Comparison of ENCODE assay signal across 8 cellular contexts in the genomic region with DNA sequence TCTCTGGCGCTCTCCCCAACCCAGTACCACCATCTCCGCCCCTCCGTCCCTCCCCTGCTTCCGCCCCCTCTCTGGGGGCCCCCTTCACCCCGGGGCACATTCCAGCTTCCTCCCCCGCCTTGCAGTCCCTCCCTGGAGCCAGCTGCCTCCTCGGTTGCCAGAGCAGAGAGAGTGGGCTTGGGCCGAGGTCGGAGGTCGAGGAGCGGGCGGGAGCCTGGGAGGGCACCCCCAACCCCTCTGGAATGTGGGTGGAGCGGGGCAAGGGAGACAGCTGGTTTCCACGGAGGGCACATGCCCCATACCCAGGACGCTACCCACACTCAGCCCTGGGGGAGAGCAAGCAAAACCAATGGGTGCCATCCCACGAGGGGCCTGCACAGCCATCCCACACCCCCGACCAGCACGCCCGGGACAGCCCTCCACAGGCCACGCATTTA. TPM values are rescaled to one million over a fixed set of nuclear protein-coding genes. Genes with fewer than 3 reads are reported as not detected.
DNase-seq lines count a peak whose midpoint lies in the region; ATAC-seq and TF ChIP-seq lines count a peak whose summit lies in the region.

No MANE protein-coding gene starts in this region.

- no peaks in the 10 kb centered on the region for H3K9me3 ChIP-seq in esophagus squamous epithelium

- TF ChIP-seq CTCF in Calu3 (IDR thresholded peaks at IDR 0.05; ENCODE audit: unreplicated experiment) = no peak
- no peak for TF ChIP-seq CTCF in esophagus squamous epithelium (IDR thresholded peaks at IDR 0.05)
- no peak for TF ChIP-seq CTCF in progenitor cell of endocrine pancreas (IDR thresholded peaks at IDR 0.05; ENCODE audit: unreplicated experiment)

- H3K36me3 ChIP-seq in esophagus squamous epithelium = peaks cover 0 to 9% (median 0%) of the 10 kb centered on the region in 3 donors

- BruUV-seq in Calu3 (replicated peaks; lab: Mats Ljungman, UMichigan) = no TSS peak

- peak overlapping the region; percentile 90 for H3K4me3 Mint-ChIP-seq in Calu3 (ENCODE audit: low read depth, unreplicated experiment)
- no peak overlapping the region for H3K4me3 Mint-ChIP-seq in progenitor cell of endocrine pancreas (ENCODE audit: low read depth)

- DNase-seq in Calu3 = no peak
- DNase-seq in RPMI7951 (ENCODE audit: low read depth) = peak; percentile 63
- no peak for DNase-seq in esophagus squamous epithelium (lab: John Stamatoyannopoulos, UW)
- DNase-seq in progenitor cell of endocrine pancreas (ENCODE audit: low spot score, unreplicated experiment) = no peak
- DNase-seq in NCI-H1105 treated with DMSO at 0.1 percent for 48 hours (lab: John Stamatoyannopoulos, UW) = no peak
- DNase-seq in stimulated activated naive CD4-positive, alpha-beta T cell treated with Interleukin-2 at 50 U/mL for 16 hours (lab: John Stamatoyannopoulos, UW) = no peak

- H3K27me3 Mint-ChIP-seq in Calu3 (ENCODE audit: unreplicated experiment) (no peaks in the 10 kb centered on the region), progenitor cell of endocrine pancreas (peaks cover 5% of the 10 kb centered on the region)

- no peak for TF ChIP-seq POLR2A in esophagus squamous epithelium (IDR thresholded peaks at IDR 0.05)

- ATAC-seq in GM21619 (IDR thresholded peaks at IDR 0.05; ENCODE audit: unreplicated experiment) = no peak
- ATAC-seq in HG03139 (IDR thresholded peaks at IDR 0.05; ENCODE audit: unreplicated experiment) = no peak

- peaks cover 79% of the 10 kb centered on the region for H3K36me3 Mint-ChIP-seq in Calu3 (ENCODE audit: insufficient read depth, unreplicated experiment)
- peaks cover 2% of the 10 kb centered on the region for H3K36me3 Mint-ChIP-seq in progenitor cell of endocrine pancreas (ENCODE audit: insufficient read depth)

- H3K27ac Mint-ChIP-seq in Calu3 (ENCODE audit: unreplicated experiment) (no peak overlapping the region), progenitor cell of endocrine pancreas (peak overlapping the region; percentile 88)

- H3K27ac ChIP-seq in esophagus squamous epithelium = peak overlapping the region; percentile 97 to 99 (median 98)

- H3K4me1 Mint-ChIP-seq in Calu3 (ENCODE audit: low read depth, unreplicated experiment) (peaks cover 34% of the 10 kb centered on the region), progenitor cell of endocrine pancreas (ENCODE audit: low read depth) (peaks cover 43% of the 10 kb centered on the region)

- H3K4me3 ChIP-seq in esophagus squamous epithelium = peak overlapping the region; percentile 61 to 72 (median 70)

- intact Hi-C loops in Calu3 (cut with micrococcal nuclease; ENCODE audit: unreplicated experiment) (no loop called here), esophagus squamous epithelium (cut with DNase I) (no loop called here)

- no peaks in the 10 kb centered on the region for H3K27me3 ChIP-seq in esophagus squamous epithelium

- 22 to 26% methylated on average over 4 to 6 of the region's 20 CpGs for WGBS in esophagus squamous epithelium, 2 donors

- H3K9me3 Mint-ChIP-seq in Calu3 (ENCODE audit: low read depth, unreplicated experiment) (no peaks in the 10 kb centered on the region), progenitor cell of endocrine pancreas (ENCODE audit: low read depth) (no peaks in the 10 kb centered on the region)

- CTCF ChIA-PET in Calu3 (lab: Charles Lee) = interaction anchor here (1.4 to 1.7 kb wide), 2 partner anchors 9 to 18 kb away, joined by 4 to 6 read pairs; no protein-coding TSS in a partner anchor

- peaks cover 76 to 100% (median 79%) of the 10 kb centered on the region in 3 donors for H3K4me1 ChIP-seq in esophagus squamous epithelium

RNA-seq across cellular contexts. Expression of a gene that starts 6.4 kb away (rescaled TPM):
- total RNA-seq in Calu3 (2022) (102 and 112 TPM in 2 replicates), esophagus squamous epithelium (100 to 1,000 TPM; 116 to 415 (median 238) TPM), progenitor cell of endocrine pancreas (462 and 465 TPM in 2 replicates)
- 44.2 and 66.8 TPM in 2 replicates for total RNA-seq in RPMI7951 (2014; rRNA removed; shearing (Covaris generic))

RNA-seq across cellular contexts. Expression of a gene that starts 12.6 kb away (rescaled TPM):
- total RNA-seq in Calu3 (2022) (32.9 and 34.4 TPM in 2 replicates), esophagus squamous epithelium (10 to 100 TPM; 31.5 to 69.8 (median 50.5) TPM), progenitor cell of endocrine pancreas (30.0 and 31.8 TPM in 2 replicates)
- total RNA-seq in RPMI7951 (2014; rRNA removed; shearing (Covaris generic)) = 57.6 and 92.0 TPM in 2 replicates

RNA-seq across cellular contexts. Expression of a gene that starts 14.3 kb away (rescaled TPM):
- total RNA-seq in Calu3 (2022) (61.8 and 72.4 TPM in 2 replicates), esophagus squamous epithelium (10 to 100 TPM; 12.4 to 65.0 (median 40.4) TPM), progenitor cell of endocrine pancreas (187 and 193 TPM in 2 replicates)
- 3.2 and 4.1 TPM in 2 replicates for total RNA-seq in RPMI7951 (2014; rRNA removed; shearing (Covaris generic))

RNA-seq across cellular contexts. Expression of a gene that starts 21.2 kb away (rescaled TPM):
- total RNA-seq in Calu3 (2022) (86.6 and 91.8 TPM in 2 replicates), esophagus squamous epithelium (100 to 1,000 TPM in 3 of 4 donors, 10 to 100 TPM in 1; 83.4 to 171 (median 132) TPM), progenitor cell of endocrine pancreas (107 and 117 TPM in 2 replicates)
- total RNA-seq in RPMI7951 (2014; rRNA removed; shearing (Covaris generic)) = 41.8 and 78.0 TPM in 2 replicates

RNA-seq across cellular contexts. Expression of a gene that starts 23.0 kb away (rescaled TPM):
- total RNA-seq in Calu3 (2022) (0.90 and 0.95 TPM in 2 replicates), esophagus squamous epithelium (not detected), progenitor cell of endocrine pancreas (23.8 and 26.5 TPM in 2 replicates)
- not detected in 2 replicates for total RNA-seq in RPMI7951 (2014; rRNA removed; shearing (Covaris generic))
